8 cellular contexts compared by ENCODE assay signal in genomic region chr4:3531306-3531886, GRCh38. TPM values are rescaled to one million over a fixed set of nuclear protein-coding genes. Genes with fewer than 3 reads are reported as not detected.
DNase-seq lines count a peak whose midpoint lies in the region; ATAC-seq, FAIRE-seq and TF ChIP-seq lines count a peak whose summit lies in the region.

No MANE protein-coding gene starts in this region.

- H3K9me3 Mint-ChIP-seq in GM23338 (peaks cover 8% of the 10 kb centered on the region), progenitor cell of endocrine pancreas (ENCODE audit: low read depth) (peaks cover 5% of the 10 kb centered on the region)

- no peak overlapping the region for H2AFZ ChIP-seq in GM23338

- H3K36me3 Mint-ChIP-seq in GM23338 (ENCODE audit: low read depth) = peaks cover 20% of the 10 kb centered on the region
- H3K36me3 Mint-ChIP-seq in progenitor cell of endocrine pancreas (ENCODE audit: insufficient read depth) = peaks cover 5% of the 10 kb centered on the region

- peaks cover 21% of the 10 kb centered on the region for H3K4me1 Mint-ChIP-seq in GM23338
- peaks cover 15% of the 10 kb centered on the region for H3K4me1 Mint-ChIP-seq in progenitor cell of endocrine pancreas (ENCODE audit: low read depth)

- H4K20me1 ChIP-seq in GM23338 (replicated peaks; ENCODE audit: insufficient read depth) = peaks cover 30% of the 10 kb centered on the region

- H3K4me3 ChIP-seq in GM23338 (peak overlapping the region; percentile 91), foreskin fibroblast (ENCODE audit: low read depth in 1 of 2, low read length in 2 of 2) (peak overlapping the region; percentile 62 to 89)

- H3F3A ChIP-seq in GM23338 (replicated peaks; ENCODE audit: low read depth) = no peaks in the 10 kb centered on the region

- H3K36me3 ChIP-seq in GM23338 (ENCODE audit: insufficient read depth) = no peaks in the 10 kb centered on the region

- peaks cover 20% of the 10 kb centered on the region for H3K27me3 ChIP-seq in GM23338 (ENCODE audit: insufficient read depth)

- intact Hi-C loops in sciatic nerve (cut with DNase I) = no loop called here

- DNase-seq in GM23338 (ENCODE audit: low spot score) (no peak), SW480 (ENCODE audit: low spot score) (peak; percentile 3), foreskin fibroblast (peak in 1 of 2 donors; percentile 30), progenitor cell of endocrine pancreas (ENCODE audit: low spot score, unreplicated experiment) (no peak), sciatic nerve (ENCODE audit: low spot score) (no peak), RCC 7860 (ENCODE audit: low spot score) (no peak), GF-D8 (lab: John Stamatoyannopoulos, UW) (no peak)

- peaks cover 12% of the 10 kb centered on the region; the same call in 1 of the 2 replicates for H3K4me1 ChIP-seq in GM23338 (ENCODE audit: insufficient read depth)

- TF ChIP-seq CTCF in GM23338 (conservative IDR thresholded peaks at IDR 0.05; ENCODE audit: low read depth in 2 of 2) (no peak), foreskin fibroblast (IDR thresholded peaks at IDR 0.05; ENCODE audit: low read depth, low read length) (no peak), progenitor cell of endocrine pancreas (IDR thresholded peaks at IDR 0.05; ENCODE audit: unreplicated experiment) (no peak)

- H3K4me2 ChIP-seq in GM23338 = peak overlapping the region; percentile 96

- no peaks in the 10 kb centered on the region for H3K9me2 ChIP-seq in GM23338 (ENCODE audit: insufficient read depth)

- FAIRE-seq in RCC 7860 (lab: Jason Lieb, UNC) = no peak

- H3K4me3 Mint-ChIP-seq in GM23338 = peak overlapping the region; percentile 99
- H3K4me3 Mint-ChIP-seq in progenitor cell of endocrine pancreas (ENCODE audit: low read depth) = peak overlapping the region; percentile 100

- H3K27me3 Mint-ChIP-seq in GM23338 (ENCODE audit: insufficient read depth, low read depth, poor library complexity) (peaks cover 35% of the 10 kb centered on the region), progenitor cell of endocrine pancreas (peaks cover 19% of the 10 kb centered on the region)

- H3K79me2 ChIP-seq in GM23338 (replicated peaks; ENCODE audit: insufficient read depth) = peaks cover 45% of the 10 kb centered on the region

- no peak overlapping the region for H3K27ac ChIP-seq in GM23338 (ENCODE audit: low read depth)

- no peak overlapping the region for H3K27ac Mint-ChIP-seq in GM23338
- peak overlapping the region; percentile 80 for H3K27ac Mint-ChIP-seq in progenitor cell of endocrine pancreas

- ATAC-seq in GM23338 (no peak; the same call in 2 of the 3 replicates), sciatic nerve (no peak), HG02571 (IDR thresholded peaks at IDR 0.05; ENCODE audit: unreplicated experiment) (no peak)

TF ChIP-seq in GM23338, 12 proteins besides CTCF, POLR2A, EP300 and RAD21 (continues in another document):
- TF ChIP-seq CREB1 (CRISPR knock-in tag; IDR thresholded peaks at IDR 0.05; ENCODE audit: low read depth) (no peak), REST (IDR thresholded peaks at IDR 0.05; ENCODE audit: unreplicated experiment) (no peak), ZNF462 (CRISPR knock-in tag; IDR thresholded peaks at IDR 0.05) (no peak), POLR2AphosphoS5 (IDR thresholded peaks at IDR 0.05; ENCODE audit: low read depth) (no peak), EZH2phosphoT487 (IDR thresholded peaks at IDR 0.05; ENCODE audit: unreplicated experiment) (no peak), ZNF331 (CRISPR knock-in tag; IDR thresholded peaks at IDR 0.05; ENCODE audit: low read depth) (no peak), STAT1 (IDR thresholded peaks at IDR 0.05; ENCODE audit: unreplicated experiment) (no peak), ZNF114 (CRISPR knock-in tag; IDR thresholded peaks at IDR 0.05) (no peak)

RNA-seq across cellular contexts. Expression of gene LRPAP1, which starts 0.8 kb away (rescaled TPM):
- total RNA-seq in GM23338 (2014; rRNA removed; shearing (Covaris generic)) = 70.2 and 82.5 TPM in 2 replicates
- 57.2 and 63.0 TPM in 2 replicates for polyA plus RNA-seq in GM23338 (2016; fragmentation: Nextera tagmentation; extraction: Ambion mirVana)
- total RNA-seq in progenitor cell of endocrine pancreas (125 and 134 TPM in 2 replicates), sciatic nerve (105 TPM)
